In genomic region chr3:113659121-113659531, GRCh38 we compare ENCODE assay signal across 20 cellular contexts. TPM values are rescaled to one million over a fixed set of nuclear protein-coding genes. Genes with fewer than 3 reads are reported as not detected.
DNase-seq lines count a peak whose midpoint lies in the region; ATAC-seq and FAIRE-seq lines count a peak whose summit lies in the region.
"Had no signal": no experiment of that assay in that cellular context is flagged by ENCODE, and none has a peak within 500 bp of the region (broad histone marks: within the 10 kb centered on the region; RNA-seq: fewer than 3 reads in every experiment).

No MANE protein-coding gene starts in this region.

- no peak overlapping the region for H3K23ac ChIP-seq in mesenchymal stem cell (ENCODE audit: low read length in 2 of 2)

- H3K4me3 ChIP-seq in mesenchymal stem cell (ENCODE audit: insufficient read depth in 1 of 2, low read depth in 1 of 2, low read length in 2 of 2), result no peak overlapping the region
- H3K4me3 ChIP-seq: left lung had no signal

- no peaks in the 10 kb centered on the region for H3K4me1 ChIP-seq in mesenchymal stem cell (ENCODE audit: control insufficient read depth, insufficient read depth, low read depth, low read length)
- H3K4me1 ChIP-seq: left lung had no signal

- no peak overlapping the region for H3K14ac ChIP-seq in mesenchymal stem cell (ENCODE audit: low read length in 2 of 2)

- no peak overlapping the region for H3K4me2 ChIP-seq in mesenchymal stem cell (ENCODE audit: low read length, poor library complexity, severe bottlenecking)

- no peak overlapping the region for H2BK15ac ChIP-seq in mesenchymal stem cell (ENCODE audit: low read depth, poor library complexity, severe bottlenecking)

- H3K4ac ChIP-seq in mesenchymal stem cell (ENCODE audit: low read depth in 1 of 2, low read length in 2 of 2), result no peak overlapping the region

- H3K79me1 ChIP-seq in mesenchymal stem cell (replicated peaks; ENCODE audit: low read length, poor library complexity, severe bottlenecking), result peaks cover 1% of the 10 kb centered on the region

- H4K8ac ChIP-seq in mesenchymal stem cell (ENCODE audit: low read length), result no peak overlapping the region

- H3K9me3 ChIP-seq in mesenchymal stem cell (ENCODE audit: control insufficient read depth, low read length), result no peaks in the 10 kb centered on the region
- H3K9me3 ChIP-seq: left lung had no signal

- H2BK5ac ChIP-seq in mesenchymal stem cell (ENCODE audit: low read depth, low read length, poor library complexity, severe bottlenecking), result no peak overlapping the region

- no peaks in the 10 kb centered on the region for H3K27me3 ChIP-seq in mesenchymal stem cell (ENCODE audit: control insufficient read depth in 1 of 2, insufficient read depth in 1 of 2, low read length in 2 of 2)
- H3K27me3 ChIP-seq: left lung had no signal

- DNase-seq in Right ventricle myocardium inferior (ENCODE audit: missing footprints), result no peak
- no peak for DNase-seq in Right ventricle myocardium superior
- DNase-seq in NCI-H345 treated with DMSO at 0.1 percent for 48 hours (lab: John Stamatoyannopoulos, UW; ENCODE audit: unreplicated experiment), result peak; percentile 52
- no peak for DNase-seq in effector memory CD8-positive, alpha-beta T cell
- no peak for DNase-seq in urothelium cell line (ENCODE audit: low spot score)
- no peak for DNase-seq in mesenchymal stem cell
- no peak for DNase-seq in GF-D8 (lab: John Stamatoyannopoulos, UW)
- DNase-seq in midbrain (lab: John Stamatoyannopoulos, UW), result no peak
- DNase-seq: activated CD8-positive, alpha-beta memory T cell treated with anti-CD3 and anti-CD28 coated beads for 24 hours; activated effector memory CD4-positive, alpha-beta T cell treated with anti-CD3 and anti-CD28 coated beads, Interleukin-2, amount 50 U/mL, for 16 hours; dermis blood vessel endothelial cell; left lung; NCI-H1105 treated with DMSO at 0.1 percent for 48 hours; stimulated activated CD4-positive, alpha-beta T cell treated with anti-CD3 and anti-CD28 coated beads, Interleukin-4, amount 100 ng/mL, for 24 hours; SW 1271 had no signal

- H3K36me3 ChIP-seq in mesenchymal stem cell (ENCODE audit: control insufficient read depth in 1 of 2, insufficient read depth in 2 of 2, low read depth in 1 of 2, low read length in 2 of 2), result peaks cover 28 to 82% of the 10 kb centered on the region in 2 experiments

- no peak overlapping the region for H3K27ac ChIP-seq in mesenchymal stem cell (ENCODE audit: low read length, poor library complexity, severe bottlenecking)
- H3K27ac ChIP-seq: left lung, VCaP had no signal

- WGBS in mesenchymal stem cell, result 92% methylated on average over 1 of the region's 1 CpG

- peaks cover 0 to 9% of the 10 kb centered on the region in 2 donors for H3K9me3 Mint-ChIP-seq in effector memory CD8-positive, alpha-beta T cell
- H3K9me3 Mint-ChIP-seq: nephron had no signal

- no peak overlapping the region for H3K18ac ChIP-seq in mesenchymal stem cell (ENCODE audit: low read depth in 1 of 2, low read length in 2 of 2)

- no peak overlapping the region for H3K9ac ChIP-seq in mesenchymal stem cell (ENCODE audit: low read length)

- no peak overlapping the region for H2BK120ac ChIP-seq in mesenchymal stem cell (ENCODE audit: low read depth, low read length)

- H4K91ac ChIP-seq in mesenchymal stem cell (ENCODE audit: low read length), result no peak overlapping the region

- peak overlapping the region in 1 of 2 donors; percentile 3 for H3K4me3 Mint-ChIP-seq in effector memory CD8-positive, alpha-beta T cell
- H3K4me3 Mint-ChIP-seq: nephron had no signal

- no peak overlapping the region for H2AK5ac ChIP-seq in mesenchymal stem cell (ENCODE audit: low read length, severe bottlenecking)

- H2AFZ ChIP-seq in mesenchymal stem cell (ENCODE audit: low read depth, low read length), result no peak overlapping the region

- intact Hi-C loops in Right ventricle myocardium inferior (cut with DNase I), result no loop called here
- intact Hi-C loops in Right ventricle myocardium superior (cut with DNase I), result no loop called here

- ATAC-seq in Right ventricle myocardium inferior, result peak; percentile 29
- no peak for ATAC-seq in Right ventricle myocardium superior (ENCODE audit: poor library complexity)
- ATAC-seq in effector memory CD8-positive, alpha-beta T cell (replicated peaks), result peak; percentile 19
- ATAC-seq: HepG2, left lung had no signal

- peaks cover 2 to 3% of the 10 kb centered on the region in 2 donors for H3K4me1 Mint-ChIP-seq in effector memory CD8-positive, alpha-beta T cell (ENCODE audit: low read depth in 2 of 2)

- H3K27ac Mint-ChIP-seq in effector memory CD8-positive, alpha-beta T cell, result no peak overlapping the region

- H2BK12ac ChIP-seq in mesenchymal stem cell (ENCODE audit: low read length in 2 of 2), result no peak overlapping the region

- FAIRE-seq in urothelium cell line (lab: Jason Lieb, UNC), result peak; percentile 30
- FAIRE-seq: astrocyte, H54, HepG2 had no signal

- no peaks in the 10 kb centered on the region for H3K27me3 Mint-ChIP-seq in effector memory CD8-positive, alpha-beta T cell

- H3K36me3 Mint-ChIP-seq in effector memory CD8-positive, alpha-beta T cell (ENCODE audit: insufficient read depth), result peaks cover 55% of the 10 kb centered on the region

RNA-seq across cellular contexts. Expression of gene USF3, which starts 37.3 kb away (rescaled TPM):
- total RNA-seq in Right ventricle myocardium inferior (12.9 TPM), Right ventricle myocardium superior (12.7 TPM)
- polyA plus RNA-seq in mesenchymal stem cell (2013, experiment 1 of 2), result 7.5 TPM
- polyA plus RNA-seq in mesenchymal stem cell (2013, experiment 2 of 2), result 6.6 TPM
